ENCODE assay signal across 1 cellular context in the genomic region with DNA sequence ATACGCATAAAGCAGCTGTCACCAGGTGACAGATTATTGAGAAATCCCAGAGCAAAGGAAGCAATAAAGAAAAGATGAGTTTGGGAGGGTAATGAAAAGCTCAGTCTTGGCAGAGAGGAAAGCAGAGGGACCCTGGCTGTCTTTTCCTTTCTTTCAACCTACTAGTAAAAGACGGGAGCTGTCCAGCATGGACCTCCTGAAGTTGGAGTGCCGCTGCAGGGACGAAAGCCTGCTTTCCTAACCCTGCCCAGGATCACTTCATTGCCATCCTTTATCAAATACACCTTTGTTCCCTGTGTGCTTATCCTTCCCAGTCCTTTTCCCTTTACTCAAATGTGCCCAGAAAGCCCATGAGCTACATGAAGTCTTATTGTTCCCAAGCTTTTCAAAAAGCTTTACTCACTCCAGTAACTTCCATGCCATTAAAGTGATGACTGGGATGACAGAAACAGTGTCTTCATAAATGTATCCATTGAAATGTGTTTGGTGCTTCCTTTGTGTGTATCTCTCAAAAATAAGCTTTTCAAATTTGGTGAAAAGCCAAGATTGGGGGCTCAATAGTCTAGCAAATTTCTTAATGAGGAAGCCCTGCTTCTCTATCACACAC.
TF ChIP-seq lines count a peak whose summit lies in the region.

No MANE protein-coding gene starts in this region.

TF ChIP-seq in H1, 55 proteins besides CTCF, POLR2A, EP300 and RAD21:
- TF ChIP-seq HDAC6 (IDR thresholded peaks at IDR 0.05; ENCODE audit: low read depth, low read length) (no peak), SIN3A (conservative IDR thresholded peaks at IDR 0.05 in 1 of 2, IDR thresholded peaks at IDR 0.05 in 1 of 2; ENCODE audit: low read depth in 1 of 2, low read length in 2 of 2) (peak; percentile 65 to 78; a peak in 2 of 4 replicates), SIX5 (IDR thresholded peaks at IDR 0.05; ENCODE audit: low read depth, low read length) (no peak), CBX8 (IDR thresholded peaks at IDR 0.05; ENCODE audit: borderline replicate concordance, low read depth, low read length) (no peak)
